8 cellular contexts compared by ENCODE assay signal in the genomic region with DNA sequence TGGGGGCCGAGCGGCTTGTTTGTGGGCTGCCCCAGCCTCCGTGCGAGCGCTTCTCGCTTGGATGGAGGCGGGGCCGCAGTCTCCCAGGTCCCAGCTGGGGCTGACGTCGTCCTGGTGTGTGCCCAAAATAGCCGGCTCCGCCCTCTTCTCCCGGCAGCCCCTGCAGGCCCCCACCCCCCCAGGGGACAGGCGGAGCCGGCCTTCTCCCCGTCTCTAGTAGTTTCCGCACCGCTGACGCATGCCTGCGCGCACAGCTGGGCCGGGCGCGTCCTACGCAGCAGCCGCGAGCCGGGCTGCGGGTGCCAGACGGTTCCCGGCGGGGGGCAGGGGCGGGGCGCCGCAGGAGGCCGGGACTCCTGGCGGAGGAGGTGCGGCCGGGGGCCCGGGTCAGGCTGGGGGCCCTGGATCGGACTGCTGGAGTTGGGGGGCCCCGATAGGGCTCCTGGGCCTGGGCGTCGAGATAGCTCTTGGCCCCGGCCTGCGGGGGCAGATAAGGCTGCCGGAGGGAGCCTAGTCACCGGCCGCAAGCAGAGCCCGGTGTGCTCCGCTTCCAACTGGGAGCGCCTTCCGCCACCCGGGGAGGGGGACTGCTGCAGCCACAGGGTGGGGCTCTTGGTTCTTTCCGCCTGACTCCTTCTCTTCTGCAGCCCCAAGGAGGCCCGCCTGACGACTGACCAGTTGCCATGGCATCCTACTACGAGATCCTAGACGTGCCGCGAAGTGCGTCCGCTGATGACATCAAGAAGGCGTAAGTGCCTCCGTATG. TPM values are rescaled to one million over a fixed set of nuclear protein-coding genes. Genes with fewer than 3 reads are reported as not detected.
DNase-seq lines count a peak whose midpoint lies in the region; ATAC-seq and TF ChIP-seq lines count a peak whose summit lies in the region.

TSS of gene DNAJB2 (plus strand) at position 216 of the 765 bp plus-strand sequence. CDS start at position 684, 468 bp downstream.

- ATAC-seq in GM19043 (IDR thresholded peaks at IDR 0.05; ENCODE audit: low read depth, unreplicated experiment), result peak; percentile 85
- ATAC-seq in HG03378 (IDR thresholded peaks at IDR 0.05; ENCODE audit: unreplicated experiment), result peak; percentile 75

- DNase-seq in AG10803 (ENCODE audit: low read depth) (peak; percentile 99), NCI-H460 (ENCODE audit: extremely low read depth, low read depth) (peak; percentile 97), cerebellar nuclear complex (lab: John Stamatoyannopoulos, UW) (peak; percentile 71 to 98), islet precursor cell (peak; percentile 99)
- peak; percentile 98 for DNase-seq in activated CD4-positive, CD25-positive, alpha-beta regulatory T cell treated with anti-CD3 and anti-CD28 coated beads, Interleukin-2, amount 50 U/mL, for 72 hours
- peak; percentile 97 to 99 (median 99) for DNase-seq in stimulated activated CD4-positive, alpha-beta T cell treated with anti-CD3 and anti-CD28 coated beads, Interleukin-12 subunit alpha, Interleukin-12 subunit beta, amount 100 ng/mL, for 48 hours (ENCODE audit: low read depth in 2 of 3, low spot score in 1 of 3)

- TF ChIP-seq CTCF in AG10803 (conservative IDR thresholded peaks at IDR 0.05; ENCODE audit: low read length), result no peak

- peak within 1 kb of the TSS; percentile 83 for H3K4me3 ChIP-seq in AG10803 (ENCODE audit: low read length)

RNA-seq across cellular contexts. Expression of gene DNAJB2, which starts in this region (rescaled TPM):
- total RNA-seq in NCI-H460 (2014; rRNA removed; shearing (Covaris generic)), result 15.2 and 17.4 TPM in 2 replicates
- 17.1 and 22.1 TPM in 2 replicates for polyA plus RNA-seq in NCI-H460 (2014; cell fraction: nucleus; rRNA removed)

Comparison
In these comparisons a context has a peak if more than half of its experiments do, and no peak if none do; other contexts are left out.
1. Peak in every context shown above with its lines: DNase-seq, ATAC-seq and H3K4me3 ChIP-seq.